ENCODE assay signal across 2 cellular contexts in genomic region chr16:20311548-20311947, GRCh38.
TF ChIP-seq lines count a peak whose summit lies in the region.

No MANE protein-coding gene starts in this region.

TF ChIP-seq in HepG2, 621 proteins besides CTCF, POLR2A, EP300 and RAD21:
- TF ChIP-seq MIER3 (CRISPR knock-in tag; IDR thresholded peaks at IDR 0.05; ENCODE audit: borderline replicate concordance) (no peak), PITX1 (CRISPR knock-in tag; IDR thresholded peaks at IDR 0.05) (no peak), MAFK (conservative IDR thresholded peaks at IDR 0.05 in 1 of 2, IDR thresholded peaks at IDR 0.05 in 1 of 2; ENCODE audit: low read length in 2 of 2) (peak; percentile 3 to 43; a peak in 2 of 4 replicates), EED (CRISPR knock-in tag; IDR thresholded peaks at IDR 0.05) (no peak), CERS6 (CRISPR knock-in tag; IDR thresholded peaks at IDR 0.05) (no peak), CHD4 (IDR thresholded peaks at IDR 0.05; ENCODE audit: borderline replicate concordance, low read length) (no peak), ZNF12 (CRISPR knock-in tag; IDR thresholded peaks at IDR 0.05) (peak; percentile 98), LCORL (IDR thresholded peaks at IDR 0.05) (no peak), LCORL (CRISPR knock-in tag; IDR thresholded peaks at IDR 0.05) (no peak), XRCC5 (optimal IDR thresholded peaks at IDR 0.05; ENCODE audit: low read length) (no peak), RBAK (CRISPR knock-in tag; IDR thresholded peaks at IDR 0.05) (peak; percentile 69; the same call in 1 of the 2 replicates)
- TF ChIP-seq, protein P1, sequence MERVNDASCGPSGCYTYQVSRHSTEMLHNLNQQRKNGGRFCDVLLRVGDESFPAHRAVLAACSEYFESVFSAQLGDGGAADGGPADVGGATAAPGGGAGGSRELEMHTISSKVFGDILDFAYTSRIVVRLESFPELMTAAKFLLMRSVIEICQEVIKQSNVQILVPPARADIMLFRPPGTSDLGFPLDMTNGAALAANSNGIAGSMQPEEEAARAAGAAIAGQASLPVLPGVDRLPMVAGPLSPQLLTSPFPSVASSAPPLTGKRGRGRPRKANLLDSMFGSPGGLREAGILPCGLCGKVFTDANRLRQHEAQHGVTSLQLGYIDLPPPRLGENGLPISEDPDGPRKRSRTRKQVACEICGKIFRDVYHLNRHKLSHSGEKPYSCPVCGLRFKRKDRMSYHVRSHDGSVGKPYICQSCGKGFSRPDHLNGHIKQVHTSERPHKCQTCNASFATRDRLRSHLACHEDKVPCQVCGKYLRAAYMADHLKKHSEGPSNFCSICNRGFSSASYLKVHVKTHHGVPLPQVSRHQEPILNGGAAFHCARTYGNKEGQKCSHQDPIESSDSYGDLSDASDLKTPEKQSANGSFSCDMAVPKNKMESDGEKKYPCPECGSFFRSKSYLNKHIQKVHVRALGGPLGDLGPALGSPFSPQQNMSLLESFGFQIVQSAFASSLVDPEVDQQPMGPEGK (CRISPR knock-in tag; IDR thresholded peaks at IDR 0.05), result no peak
TF ChIP-seq in HepG2: peak in this region for 3.

TF ChIP-seq in K562, 482 proteins besides CTCF, POLR2A, EP300 and RAD21:
- TF ChIP-seq ZNF12 (CRISPR knock-in tag; IDR thresholded peaks at IDR 0.05) (peak; percentile 86), TFE3 (CRISPR knock-in tag; IDR thresholded peaks at IDR 0.05) (no peak)
